ENCODE assay signal across 14 cellular contexts in genomic region chr5:80760178-80760577, GRCh38.
"Had no signal": no experiment of that assay in that cellular context is flagged by ENCODE, and none has a peak within 500 bp of the region (broad histone marks: within the 10 kb centered on the region; RNA-seq: fewer than 3 reads in every experiment).

No MANE protein-coding gene starts in this region.

- H3K9me3 Mint-ChIP-seq: brain, memory B cell, nephron had no signal

- H3K4me3 Mint-ChIP-seq: brain; dendritic cell treated with granulocyte-macrophage colony-stimulating factor and Interleukin-4, amounts not matched to agents 40 ng/mL and 50 ng/mL, for 4 days; memory B cell; nephron had no signal

- DNase-seq: activated CD4-positive, alpha-beta T cell treated with anti-CD3 and anti-CD28 coated beads, Interleukin-2, amount 50 U/mL, for 48 hours; activated CD4-positive, CD25-positive, alpha-beta regulatory T cell; activated naive CD4-positive, alpha-beta T cell; amniotic stem cell; cerebellar nuclear complex; kidney; left ventricle myocardium inferior; SK-N-SH; stimulated activated CD4-positive, alpha-beta T cell treated with anti-CD3 and anti-CD28 coated beads, Interleukin-2, amount 100 ng/mL, for 48 hours; stimulated activated CD8-positive, alpha-beta memory T cell treated with anti-CD3 and anti-CD28 coated beads, Interleukin-4, amount 100 ng/mL, for 48 hours had no signal

- H3K27ac Mint-ChIP-seq: dendritic cell treated with granulocyte-macrophage colony-stimulating factor and Interleukin-4, amounts not matched to agents 40 ng/mL and 50 ng/mL, for 4 days; memory B cell; nephron had no signal

- H3K27me3 Mint-ChIP-seq: brain; dendritic cell treated with granulocyte-macrophage colony-stimulating factor and Interleukin-4, amounts not matched to agents 40 ng/mL and 50 ng/mL, for 4 days; memory B cell had no signal
